Comparison of ENCODE assay signal across 10 cellular contexts in genomic region chr21:32306021-32306780, GRCh38. TPM values are rescaled to one million over a fixed set of nuclear protein-coding genes. Genes with fewer than 3 reads are reported as not detected.
DNase-seq lines count a peak whose midpoint lies in the region; ATAC-seq, FAIRE-seq and TF ChIP-seq lines count a peak whose summit lies in the region.
"Had no signal": no experiment of that assay in that cellular context is flagged by ENCODE, and none has a peak within 500 bp of the region (broad histone marks: within the 10 kb centered on the region; RNA-seq: fewer than 3 reads in every experiment).

No MANE protein-coding gene starts in this region.

- no peak for FAIRE-seq in urothelium cell line (lab: Jason Lieb, UNC)
- FAIRE-seq: HTR-8/SVneo had no signal

- H3K4me1 ChIP-seq in HEK293 (ENCODE audit: control insufficient read depth, insufficient read depth, low read length) = no peaks in the 10 kb centered on the region
- H3K4me1 ChIP-seq in left lung = no peaks in the 10 kb centered on the region

- CTCF ChIA-PET in HEK293 (lab: Yijun Ruan, JAX) = interaction anchor here (0.7 kb wide), 2 partner anchors 140 to 152 kb away, joined by 3 read pairs; no protein-coding TSS in a partner anchor

- peak; percentile 7 for DNase-seq in astrocyte of the spinal cord (ENCODE audit: low read depth, low spot score)
- DNase-seq in hypothalamus (lab: John Stamatoyannopoulos, UW) = peak in 44 of 51 donors; percentile 20 to 90 (median 70)
- no peak for DNase-seq in retinal pigment epithelial cell (ENCODE audit: low read depth)
- DNase-seq in NCI-H526 treated with DMSO at 0.1 percent for 48 hours (lab: John Stamatoyannopoulos, UW) = no peak
- DNase-seq in urothelium cell line (ENCODE audit: low spot score) = no peak
- no peak for DNase-seq in left lung
- DNase-seq: stimulated activated naive CD4-positive, alpha-beta T cell had no signal

- H3K9me3 ChIP-seq in HEK293 (ENCODE audit: control insufficient read depth, insufficient read depth, low read depth, low read length) = no peaks in the 10 kb centered on the region
- H3K9me3 ChIP-seq in left lung = no peaks in the 10 kb centered on the region

- TF ChIP-seq CTCF in HEK293 (tag by site-specific recombination; IDR thresholded peaks at IDR 0.05) (no peak), astrocyte of the spinal cord (IDR thresholded peaks at IDR 0.05; ENCODE audit: low read depth, low read length) (peak; percentile 43), retinal pigment epithelial cell (conservative IDR thresholded peaks at IDR 0.05; ENCODE audit: low read depth, low read length) (peak; percentile 45), left lung (IDR thresholded peaks at IDR 0.05) (no peak)

- H3K4me3 ChIP-seq in HEK293 (ENCODE audit: low read depth, low read length) (no peak overlapping the region), astrocyte of the spinal cord (ENCODE audit: low read depth, low read length) (no peak overlapping the region), retinal pigment epithelial cell (ENCODE audit: low read length) (no peak overlapping the region), left lung (no peak overlapping the region)

- POLR2A ChIA-PET in HEK293 (lab: Yijun Ruan, JAX) = interaction anchor here (0.6 kb wide), 1 partner anchor 26 kb away, joined by 3 read pairs; no protein-coding TSS in a partner anchor

- H3K27me3 ChIP-seq in left lung = no peaks in the 10 kb centered on the region

- in situ Hi-C loops in astrocyte of the spinal cord (cut with HindIII; ENCODE audit: low sequenced_read_pairs) = no loop called here

- intact Hi-C loops in left lung (cut with DNase I) = no loop called here

- H3K36me3 ChIP-seq in HEK293 (ENCODE audit: control insufficient read depth in 2 of 2, insufficient read depth in 1 of 2, low read length in 2 of 2) (peaks cover 4 to 22% of the 10 kb centered on the region in 2 experiments; a peak in 2 of 3 replicates), left lung (peaks cover 0 to 15% of the 10 kb centered on the region in 2 donors)

- ATAC-seq in left lung = no peak

- no peak overlapping the region for H3K27ac ChIP-seq in HEK293 (ENCODE audit: extremely low read depth, low read depth, low read length)
- no peak overlapping the region for H3K27ac ChIP-seq in left lung

TF ChIP-seq in HEK293, 187 proteins besides CTCF, POLR2A, EP300 and RAD21:
- TF ChIP-seq ZSCAN5A (tag by site-specific recombination; IDR thresholded peaks at IDR 0.05) (no peak), ZIC2 (tag by site-specific recombination; IDR thresholded peaks at IDR 0.05) (peak; percentile 59; the same call in 1 of the 2 replicates)

RNA-seq across cellular contexts. Expression of gene MRAP, which starts 7.5 kb away (rescaled TPM):
- under 1 TPM; 0.29 to 0.39 TPM for total RNA-seq in left lung
- total RNA-seq: NCI-H460 had no signal

RNA-seq across cellular contexts. Expression of gene MIS18A, which starts 27.4 kb away (rescaled TPM):
- 1 to 10 TPM; 7.0 to 7.1 TPM for total RNA-seq in left lung

Comparison
In these comparisons a context has a peak if more than half of its experiments do, and no peak if none do; other contexts are left out.
1. CTCF ChIP-seq: peak in astrocyte of the spinal cord (single experiment) and retinal pigment epithelial cell (single experiment); none in HEK293 (single experiment) and left lung (0 of 2).
2. DNase-seq: peak in astrocyte of the spinal cord (single experiment) and hypothalamus (44 of 51); none in retinal pigment epithelial cell (single experiment), NCI-H526 treated with DMSO at 0.1 percent for 48 hours (single experiment), urothelium cell line (single experiment) and left lung (0 of 2).